In genomic region chr13:35881360-35881759, GRCh38 we compare ENCODE assay signal across 14 cellular contexts.
DNase-seq lines count a peak whose midpoint lies in the region; TF ChIP-seq lines count a peak whose summit lies in the region.
"Had no signal": no experiment of that assay in that cellular context is flagged by ENCODE, and none has a peak within 500 bp of the region (broad histone marks: within the 10 kb centered on the region; RNA-seq: fewer than 3 reads in every experiment).

No MANE protein-coding gene starts in this region.

- no peaks in the 10 kb centered on the region for H3K9me3 ChIP-seq in osteoblast (ENCODE audit: low read depth, low read length)
- H3K9me3 ChIP-seq: SJCRH30 had no signal

- no peaks in the 10 kb centered on the region for H3K27me3 ChIP-seq in dorsolateral prefrontal cortex
- no peaks in the 10 kb centered on the region for H3K27me3 ChIP-seq in osteoblast (ENCODE audit: insufficient read depth, low read length)
- H3K27me3 ChIP-seq: SJCRH30 had no signal

- H3K36me3 ChIP-seq in osteoblast (ENCODE audit: insufficient read depth, low read length) = no peaks in the 10 kb centered on the region
- H3K36me3 ChIP-seq: SJCRH30 had no signal

- H3K27ac ChIP-seq in dorsolateral prefrontal cortex (peak overlapping the region in 58 of 59 donors; percentile 39 to 91 (median 79)), osteoblast (ENCODE audit: low read depth, low read length) (no peak overlapping the region)
- H3K27ac ChIP-seq: SJCRH30 had no signal

- H3K79me2 ChIP-seq in osteoblast (ENCODE audit: insufficient read depth, low read length) = no peaks in the 10 kb centered on the region

- TF ChIP-seq CTCF in dorsolateral prefrontal cortex (IDR thresholded peaks at IDR 0.05 in 54 of 56, conservative IDR thresholded peaks at IDR 0.05 in 2 of 56; ENCODE audit: low read depth in 1 of 56, partially characterized antibody in 56 of 56) (peak in 4 of 56 donors; percentile 1 to 24 (median 18)), osteoblast (IDR thresholded peaks at IDR 0.05; ENCODE audit: extremely low read depth, low read depth, low read length) (no peak)

- DNase-seq in COR-L47 (lab: John Stamatoyannopoulos, UW) (peak; percentile 65), NCI-H446 (lab: John Stamatoyannopoulos, UW) (peak; percentile 77 to 87), dorsolateral prefrontal cortex (peak in 9 of 10 donors; percentile 49 to 87 (median 72)), osteoblast (ENCODE audit: insufficient read length, low spot score, missing footprints) (peak; percentile 21), hepatic stellate cell (ENCODE audit: low spot score) (no peak), RPMI8226 (no peak)
- DNase-seq in activated T-cell treated with anti-CD3 and anti-CD28 coated beads, Interleukin-2, amount 50 U/mL, for 48 hours = no peak
- DNase-seq in effector CD8-positive, alpha-beta T cell (lab: John Stamatoyannopoulos, UW) = no peak
- DNase-seq: activated CD4-positive, alpha-beta T cell treated with anti-CD3 and anti-CD28 coated beads, Interleukin-2, amount 50 U/mL, for 1 hour; HCEC 1CT; islet precursor cell; NCI-H1436; SJCRH30; T1000 had no signal

- intact Hi-C loops in dorsolateral prefrontal cortex (cut with DNase I) = loop anchor here (5.0 to 10.0 kb wide), 3 partner anchors 39 to 71 kb away; no protein-coding TSS in a partner anchor

- no peak overlapping the region for H3K4me3 ChIP-seq in dorsolateral prefrontal cortex
- no peak overlapping the region for H3K4me3 ChIP-seq in osteoblast (ENCODE audit: insufficient read depth, low read length)
- H3K4me3 ChIP-seq: SJCRH30 had no signal

- H3K4me2 ChIP-seq in osteoblast (ENCODE audit: insufficient read depth, low read length) = no peak overlapping the region

- no peak overlapping the region for H2AFZ ChIP-seq in osteoblast (ENCODE audit: low read length)

- H4K20me1 ChIP-seq in osteoblast (ENCODE audit: insufficient read depth, low read length) = no peaks in the 10 kb centered on the region

- peaks cover 6% of the 10 kb centered on the region for H3K4me1 ChIP-seq in osteoblast (ENCODE audit: insufficient read depth, low read length)

Comparison
In these comparisons a context has a peak if more than half of its experiments do, and no peak if none do; other contexts are left out.
1. DNase-seq: peak in COR-L47 (single experiment), NCI-H446 (2 of 2), dorsolateral prefrontal cortex (9 of 10) and osteoblast (single experiment); none in activated T-cell treated with anti-CD3 and anti-CD28 coated beads, Interleukin-2, amount 50 U/mL, for 48 hours (0 of 2), effector CD8-positive, alpha-beta T cell (single experiment), hepatic stellate cell (single experiment) and RPMI8226 (single experiment).